Comparison of ENCODE assay signal across 1 cellular context in genomic region chr2:241854342-241855244, GRCh38.
TF ChIP-seq lines count a peak whose summit lies in the region.

No MANE protein-coding gene starts in this region.

TF ChIP-seq in SK-N-SH, 30 proteins besides CTCF, POLR2A, EP300 and RAD21:
- TF ChIP-seq JUND (IDR thresholded peaks at IDR 0.05) (no peak), FOXJ3 (CRISPR knock-in tag; IDR thresholded peaks at IDR 0.05) (no peak), ZBTB33 (IDR thresholded peaks at IDR 0.05; ENCODE audit: borderline replicate concordance, low read depth) (no peak), SMC3 (IDR thresholded peaks at IDR 0.05; ENCODE audit: low read depth, low read length) (no peak), NRF1 (IDR thresholded peaks at IDR 0.05; ENCODE audit: low read depth, low read length) (no peak), GABPA (IDR thresholded peaks at IDR 0.05; ENCODE audit: low read depth) (no peak), RXRA (IDR thresholded peaks at IDR 0.05; ENCODE audit: borderline replicate concordance, low read depth) (no peak), ELF1 (IDR thresholded peaks at IDR 0.05) (no peak), TEAD4 (IDR thresholded peaks at IDR 0.05; ENCODE audit: borderline replicate concordance, insufficient read depth) (no peak), SIN3A (IDR thresholded peaks at IDR 0.05; ENCODE audit: borderline replicate concordance, low read depth, low read length) (no peak), IRF3 (IDR thresholded peaks at IDR 0.05; ENCODE audit: low read depth, low read length) (no peak), RFX5 (IDR thresholded peaks at IDR 0.05; ENCODE audit: low read length) (no peak), RCOR1 (IDR thresholded peaks at IDR 0.05; ENCODE audit: low read length) (no peak)
- TF ChIP-seq, protein P1, sequence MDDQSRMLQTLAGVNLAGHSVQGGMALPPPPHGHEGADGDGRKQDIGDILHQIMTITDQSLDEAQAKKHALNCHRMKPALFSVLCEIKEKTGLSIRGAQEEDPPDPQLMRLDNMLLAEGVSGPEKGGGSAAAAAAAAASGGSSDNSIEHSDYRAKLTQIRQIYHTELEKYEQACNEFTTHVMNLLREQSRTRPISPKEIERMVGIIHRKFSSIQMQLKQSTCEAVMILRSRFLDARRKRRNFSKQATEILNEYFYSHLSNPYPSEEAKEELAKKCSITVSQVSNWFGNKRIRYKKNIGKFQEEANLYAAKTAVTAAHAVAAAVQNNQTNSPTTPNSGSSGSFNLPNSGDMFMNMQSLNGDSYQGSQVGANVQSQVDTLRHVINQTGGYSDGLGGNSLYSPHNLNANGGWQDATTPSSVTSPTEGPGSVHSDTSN (IDR thresholded peaks at IDR 0.05) = no peak
- TF ChIP-seq, protein P2, sequence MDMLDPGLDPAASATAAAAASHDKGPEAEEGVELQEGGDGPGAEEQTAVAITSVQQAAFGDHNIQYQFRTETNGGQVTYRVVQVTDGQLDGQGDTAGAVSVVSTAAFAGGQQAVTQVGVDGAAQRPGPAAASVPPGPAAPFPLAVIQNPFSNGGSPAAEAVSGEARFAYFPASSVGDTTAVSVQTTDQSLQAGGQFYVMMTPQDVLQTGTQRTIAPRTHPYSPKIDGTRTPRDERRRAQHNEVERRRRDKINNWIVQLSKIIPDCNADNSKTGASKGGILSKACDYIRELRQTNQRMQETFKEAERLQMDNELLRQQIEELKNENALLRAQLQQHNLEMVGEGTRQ (IDR thresholded peaks at IDR 0.05; ENCODE audit: borderline replicate concordance, low read depth, low read length) = no peak
